1 cellular context compared by ENCODE assay signal in the genomic region with DNA sequence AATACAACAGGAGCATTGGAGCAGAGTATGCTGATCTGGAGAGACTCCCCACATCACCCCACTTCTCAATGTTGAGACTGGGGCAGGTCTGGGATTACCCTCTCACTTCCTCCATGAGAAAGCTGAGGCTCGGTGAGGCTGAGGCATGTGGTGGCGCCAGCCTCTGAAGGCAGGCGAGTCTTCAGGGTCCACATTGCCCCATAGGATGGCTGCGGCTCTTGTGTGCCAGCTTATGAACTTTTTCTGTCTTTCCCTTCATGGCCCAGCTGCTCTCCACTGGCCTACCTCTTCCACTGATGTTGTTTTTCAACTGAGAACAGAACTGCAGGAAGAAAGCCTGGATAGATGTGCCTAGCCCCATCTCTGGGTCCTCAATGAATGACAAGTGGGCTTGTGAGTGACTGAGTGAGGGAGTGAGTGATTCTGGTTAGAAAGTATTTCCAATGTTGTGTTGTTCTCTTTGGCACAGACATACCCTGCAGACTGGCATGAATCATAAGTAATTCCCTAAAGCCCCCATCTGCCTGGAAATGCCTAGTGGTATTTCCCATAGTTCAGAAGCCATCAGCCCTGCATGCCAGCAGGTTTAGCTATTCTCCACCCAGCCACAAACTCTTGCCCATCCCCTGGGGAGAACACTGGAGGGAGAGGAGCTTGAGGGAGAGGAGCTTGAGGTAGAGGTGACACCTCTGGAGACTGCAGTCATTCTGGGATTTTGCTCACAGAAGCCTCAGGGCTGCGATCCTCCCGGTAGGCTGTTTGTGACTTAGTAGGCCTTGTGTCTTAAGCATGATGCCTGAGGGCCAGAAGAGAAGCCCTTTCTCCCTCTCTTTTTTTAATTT.
TF ChIP-seq lines count a peak whose summit lies in the region.

No MANE protein-coding gene starts in this region.

TF ChIP-seq in IMR-90, 13 proteins besides CTCF, POLR2A, EP300 and RAD21 (continued from another document):
- no peak for TF ChIP-seq USF2 (IDR thresholded peaks at IDR 0.05; ENCODE audit: low read depth, low read length)
TF ChIP-seq in IMR-90: peak in this region for 0.
